9 cellular contexts compared by ENCODE assay signal in genomic region chr2:63544017-63544627, GRCh38. TPM values are rescaled to one million over a fixed set of nuclear protein-coding genes. Genes with fewer than 3 reads are reported as not detected.
DNase-seq lines count a peak whose midpoint lies in the region; ATAC-seq, FAIRE-seq and TF ChIP-seq lines count a peak whose summit lies in the region.
"Had no signal": no experiment of that assay in that cellular context is flagged by ENCODE, and none has a peak within 500 bp of the region (broad histone marks: within the 10 kb centered on the region; RNA-seq: fewer than 3 reads in every experiment).

No MANE protein-coding gene starts in this region.

- no peak overlapping the region for H3K27ac ChIP-seq in osteoblast (ENCODE audit: low read depth, low read length)
- H3K27ac ChIP-seq: BLaER1 had no signal

- no peaks in the 10 kb centered on the region for H3K4me1 ChIP-seq in osteoblast (ENCODE audit: insufficient read depth, low read length)
- H3K4me1 ChIP-seq: BLaER1 had no signal

- no peaks in the 10 kb centered on the region for H3K9me3 ChIP-seq in osteoblast (ENCODE audit: low read depth, low read length)
- H3K9me3 ChIP-seq: BLaER1 had no signal

- no peaks in the 10 kb centered on the region for H4K20me1 ChIP-seq in osteoblast (ENCODE audit: insufficient read depth, low read length)
- H4K20me1 ChIP-seq: BLaER1 had no signal

- DNase-seq in NCI-H1092 treated with DMSO at 0.1 percent for 48 hours (lab: John Stamatoyannopoulos, UW) (peak; percentile 7), NCI-H1092 (lab: John Stamatoyannopoulos, UW) (no peak), MV-4-11 (lab: John Stamatoyannopoulos, UW) (peak; percentile 9), bronchial epithelial cell (ENCODE audit: low read depth) (peak; percentile 30), osteoblast (ENCODE audit: insufficient read length, low spot score, missing footprints) (no peak), NCI-H187 (lab: John Stamatoyannopoulos, UW) (no peak)
- DNase-seq in stimulated activated CD4-positive, alpha-beta T cell treated with anti-CD3 and anti-CD28 coated beads, Interleukin-12 subunit alpha, Interleukin-12 subunit beta, amount 100 ng/mL, for 4 hours, result no peak

- no peaks in the 10 kb centered on the region for H3K36me3 ChIP-seq in bronchial epithelial cell (ENCODE audit: control insufficient read depth, insufficient read depth, low read length)
- H3K36me3 ChIP-seq in osteoblast (ENCODE audit: insufficient read depth, low read length), result no peaks in the 10 kb centered on the region
- H3K36me3 ChIP-seq: BLaER1 had no signal

- H3K27me3 ChIP-seq in bronchial epithelial cell (ENCODE audit: control insufficient read depth, insufficient read depth, low read length), result no peaks in the 10 kb centered on the region
- no peaks in the 10 kb centered on the region for H3K27me3 ChIP-seq in osteoblast (ENCODE audit: insufficient read depth, low read length)
- H3K27me3 ChIP-seq: BLaER1 had no signal

- no peak overlapping the region for H2AFZ ChIP-seq in osteoblast (ENCODE audit: low read length)

- no peaks in the 10 kb centered on the region for H3K79me2 ChIP-seq in osteoblast (ENCODE audit: insufficient read depth, low read length)

- no peak for FAIRE-seq in bronchial epithelial cell (lab: Jason Lieb, UNC)

- no peak for ATAC-seq in GM19351 (IDR thresholded peaks at IDR 0.05; ENCODE audit: unreplicated experiment)

- H3K4me3 ChIP-seq in bronchial epithelial cell (ENCODE audit: low read depth, low read length) (no peak overlapping the region), osteoblast (ENCODE audit: insufficient read depth, low read length) (no peak overlapping the region)
- H3K4me3 ChIP-seq: BLaER1 had no signal

- TF ChIP-seq CTCF in bronchial epithelial cell (IDR thresholded peaks at IDR 0.05; ENCODE audit: insufficient read depth, low read length, severe bottlenecking) (peak; percentile 24), osteoblast (IDR thresholded peaks at IDR 0.05; ENCODE audit: extremely low read depth, low read depth, low read length) (peak; percentile 63)

- no peak overlapping the region for H3K4me2 ChIP-seq in osteoblast (ENCODE audit: insufficient read depth, low read length)
- H3K4me2 ChIP-seq: BLaER1 had no signal

RNA-seq across cellular contexts. Expression of gene WDPCP, which starts 44.2 kb away (rescaled TPM):
- total RNA-seq in bronchial epithelial cell (3.2 and 4.0 TPM in 2 replicates), osteoblast (16.3 and 18.3 TPM in 2 replicates)

RNA-seq across cellular contexts. Expression of gene MDH1, which starts 44.6 kb away (rescaled TPM):
- total RNA-seq in bronchial epithelial cell (109 and 118 TPM in 2 replicates), osteoblast (122 and 132 TPM in 2 replicates)

Comparison
In these comparisons a context has a peak if more than half of its experiments do, and no peak if none do; other contexts are left out.
1. DNase-seq: peak in NCI-H1092 treated with DMSO at 0.1 percent for 48 hours (single experiment), MV-4-11 (single experiment) and bronchial epithelial cell (single experiment); none in NCI-H1092 (single experiment), osteoblast (single experiment), NCI-H187 (0 of 2) and stimulated activated CD4-positive, alpha-beta T cell treated with anti-CD3 and anti-CD28 coated beads, Interleukin-12 subunit alpha, Interleukin-12 subunit beta, amount 100 ng/mL, for 4 hours (single experiment).